Comparison of ENCODE assay signal across 13 cellular contexts in the genomic region with DNA sequence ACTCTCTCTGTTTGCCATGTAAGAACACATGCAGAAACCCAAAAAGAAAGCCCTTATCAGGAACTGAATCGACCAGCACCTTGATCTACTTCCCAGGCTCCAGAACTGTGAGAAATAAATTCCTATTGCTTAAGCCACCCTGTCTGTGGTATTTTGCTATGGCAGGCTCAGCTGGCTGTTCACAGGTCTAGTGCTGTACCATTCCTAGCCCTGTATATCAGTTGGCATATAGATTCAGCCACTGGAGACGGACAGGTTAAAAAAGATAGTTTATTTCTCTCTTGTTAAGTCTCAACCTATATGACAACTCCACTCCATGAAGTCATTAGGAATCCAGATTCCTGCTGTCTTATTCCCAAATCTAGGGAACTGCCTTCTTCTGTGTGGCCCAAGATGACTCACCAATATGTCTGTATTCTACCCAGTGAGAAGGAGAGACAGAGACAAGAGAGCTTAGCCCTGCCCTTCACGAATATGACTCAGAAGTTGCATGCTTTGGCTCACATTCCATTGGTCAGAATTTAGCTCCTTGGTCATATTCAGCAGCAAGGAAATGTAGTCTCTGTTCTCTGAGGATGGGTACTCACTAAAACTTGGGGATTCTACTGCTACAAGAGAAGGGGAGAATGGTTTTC. TPM values are rescaled to one million over a fixed set of nuclear protein-coding genes. Genes with fewer than 3 reads are reported as not detected.
DNase-seq lines count a peak whose midpoint lies in the region; ATAC-seq and TF ChIP-seq lines count a peak whose summit lies in the region.
"Had no signal": no experiment of that assay in that cellular context is flagged by ENCODE, and none has a peak within 500 bp of the region (broad histone marks: within the 10 kb centered on the region; RNA-seq: fewer than 3 reads in every experiment).

No MANE protein-coding gene starts in this region.

- no peaks in the 10 kb centered on the region for H3K36me3 ChIP-seq in SK-N-SH (replicated peaks in 1 of 2; ENCODE audit: control insufficient read depth in 1 of 2, insufficient read depth in 2 of 2, low read length in 1 of 2)
- H3K36me3 ChIP-seq in aorta (ENCODE audit: control insufficient read depth in 1 of 2, insufficient read depth in 2 of 2, low read length in 1 of 2) = no peaks in the 10 kb centered on the region
- H3K36me3 ChIP-seq: BLaER1, stomach had no signal

- peak; percentile 13 to 67 for ATAC-seq in right cardiac atrium
- no peak for ATAC-seq in Right ventricle myocardium inferior
- ATAC-seq in HG03520 (IDR thresholded peaks at IDR 0.05; ENCODE audit: unreplicated experiment) = no peak
- no peak for ATAC-seq in aorta (ENCODE audit: low FRiP score)
- no peak for ATAC-seq in HG02642 (IDR thresholded peaks at IDR 0.05; ENCODE audit: poor library complexity, unreplicated experiment)

- no peak overlapping the region for H3K27ac ChIP-seq in right cardiac atrium (ENCODE audit: low read length)
- H3K27ac ChIP-seq in SK-N-SH (ENCODE audit: low read depth in 2 of 2, low read length in 1 of 2) = peak overlapping the region in 1 of 2 experiments; percentile 71; a peak in 2 of 4 replicates
- H3K27ac ChIP-seq in aorta (ENCODE audit: low read depth in 1 of 2, low read length in 2 of 2) = no peak overlapping the region
- H3K27ac ChIP-seq: BLaER1, HL-60, skin epidermis, stomach had no signal

- H3K9ac ChIP-seq in SK-N-SH = no peak overlapping the region
- H3K9ac ChIP-seq: BLaER1 had no signal

- intact Hi-C loops in right cardiac atrium (cut with DNase I) (no loop called here), Right ventricle myocardium inferior (cut with DNase I) (no loop called here), aorta (cut with DNase I) (no loop called here)

- CTCF ChIA-PET in SK-N-SH (lab: Yijun Ruan, JAX) = interaction anchor here (0.5 kb wide), 1 partner anchor 1757 kb away, joined by 4 read pairs; no protein-coding TSS in a partner anchor

- H3K9me3 ChIP-seq in right cardiac atrium (ENCODE audit: control insufficient read depth, low read length) = no peaks in the 10 kb centered on the region
- no peaks in the 10 kb centered on the region for H3K9me3 ChIP-seq in SK-N-SH
- no peaks in the 10 kb centered on the region for H3K9me3 ChIP-seq in aorta (ENCODE audit: control insufficient read depth, low read length)
- H3K9me3 ChIP-seq: BLaER1, stomach had no signal

- no peaks in the 10 kb centered on the region for H3K4me1 ChIP-seq in right cardiac atrium (ENCODE audit: control insufficient read depth, insufficient read depth, low read length)
- peaks cover 0 to 3% of the 10 kb centered on the region in 2 experiments; a peak in 1 of 4 replicates for H3K4me1 ChIP-seq in SK-N-SH (ENCODE audit: control insufficient read depth in 1 of 2, insufficient read depth in 2 of 2, low read depth in 1 of 2, low read length in 1 of 2)
- H3K4me1 ChIP-seq in aorta (ENCODE audit: control insufficient read depth in 1 of 2, insufficient read depth in 2 of 2, low read length in 2 of 2) = no peaks in the 10 kb centered on the region
- H3K4me1 ChIP-seq: BLaER1, stomach had no signal

- peaks cover 8% of the 10 kb centered on the region for H3F3A ChIP-seq in SK-N-SH (replicated peaks; ENCODE audit: insufficient read depth)

- H3K79me2 ChIP-seq in SK-N-SH (ENCODE audit: insufficient read depth) = no peaks in the 10 kb centered on the region

- WGBS in right cardiac atrium = 77% methylated on average over 3 of the region's 3 CpGs
- WGBS in SK-N-SH (ENCODE audit: low lambda C conversion rate) = 39% methylated on average over 3 of the region's 3 CpGs
- WGBS in aorta, 2 donors = 65 to 71% methylated on average over 3 of the region's 3 CpGs

- DNase-seq in right cardiac atrium (no peak), Right ventricle myocardium inferior (ENCODE audit: missing footprints) (no peak), SK-N-SH (no peak), fibroblast of pulmonary artery (ENCODE audit: low read depth) (peak; percentile 93), stromal cell of bone marrow (ENCODE audit: low read depth) (peak; percentile 89), aorta (no peak)
- DNase-seq: activated T-cell treated with anti-CD3 and anti-CD28 coated beads, Interleukin-2, amount 50 U/mL, for 48 hours; stomach had no signal

- no peak for TF ChIP-seq EP300 in SK-N-SH (IDR thresholded peaks at IDR 0.05; ENCODE audit: borderline replicate concordance in 1 of 2, low read depth in 1 of 2, low read length in 1 of 2)

- H3K27me3 ChIP-seq in right cardiac atrium (ENCODE audit: control insufficient read depth, insufficient read depth) (no peaks in the 10 kb centered on the region), SK-N-SH (ENCODE audit: insufficient read depth) (no peaks in the 10 kb centered on the region), aorta (ENCODE audit: control insufficient read depth in 1 of 2, insufficient read depth in 2 of 2, low read length in 1 of 2) (no peaks in the 10 kb centered on the region)
- H3K27me3 ChIP-seq: BLaER1, stomach had no signal

- no peak for TF ChIP-seq CTCF in SK-N-SH (IDR thresholded peaks at IDR 0.05)
- TF ChIP-seq CTCF in fibroblast of pulmonary artery (IDR thresholded peaks at IDR 0.05; ENCODE audit: low read length, missing control alignments) = no peak

- H3K4me2 ChIP-seq in SK-N-SH = no peak overlapping the region
- H3K4me2 ChIP-seq: BLaER1 had no signal

- H2AFZ ChIP-seq in SK-N-SH (ENCODE audit: low read depth) = 0 out of 2 replicates have a peak overlapping the region, but pooled peaks have one; percentile 23

- POLR2A ChIA-PET in SK-N-SH (lab: Yijun Ruan, JAX) = no interaction called here

- no peak overlapping the region for H3K4me3 ChIP-seq in right cardiac atrium (ENCODE audit: low read length)
- H3K4me3 ChIP-seq in SK-N-SH (ENCODE audit: low read depth in 2 of 2, low read length in 1 of 2) = no peak overlapping the region
- H3K4me3 ChIP-seq in fibroblast of pulmonary artery (replicated peaks; ENCODE audit: low read depth, low read length) = no peak overlapping the region
- no peak overlapping the region for H3K4me3 ChIP-seq in aorta (ENCODE audit: low read length in 2 of 2)
- H3K4me3 ChIP-seq: BLaER1, skin epidermis, stomach had no signal

- no peaks in the 10 kb centered on the region for H3K9me2 ChIP-seq in SK-N-SH

- no peaks in the 10 kb centered on the region for H4K20me1 ChIP-seq in SK-N-SH (ENCODE audit: insufficient read depth)
- H4K20me1 ChIP-seq: BLaER1 had no signal

- no peak for TF ChIP-seq RAD21 in SK-N-SH (IDR thresholded peaks at IDR 0.05; ENCODE audit: low read length)

TF ChIP-seq in SK-N-SH, 30 proteins besides CTCF, POLR2A, EP300 and RAD21:
- TF ChIP-seq EZH2phosphoT487 (IDR thresholded peaks at IDR 0.05; ENCODE audit: borderline replicate concordance, low read depth) (no peak), FOSL2 (IDR thresholded peaks at IDR 0.05; ENCODE audit: borderline replicate concordance, low read depth) (peak; percentile 90), JUND (IDR thresholded peaks at IDR 0.05) (peak; percentile 86), PBX3 (IDR thresholded peaks at IDR 0.05) (peak; percentile 57; the same call in 1 of the 2 replicates), TCF12 (IDR thresholded peaks at IDR 0.05) (peak; percentile 46; the same call in 1 of the 2 replicates)
- TF ChIP-seq, protein P1, sequence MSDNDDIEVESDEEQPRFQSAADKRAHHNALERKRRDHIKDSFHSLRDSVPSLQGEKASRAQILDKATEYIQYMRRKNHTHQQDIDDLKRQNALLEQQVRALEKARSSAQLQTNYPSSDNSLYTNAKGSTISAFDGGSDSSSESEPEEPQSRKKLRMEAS (IDR thresholded peaks at IDR 0.05; ENCODE audit: low read depth) = peak; percentile 91
- TF ChIP-seq, protein P2, sequence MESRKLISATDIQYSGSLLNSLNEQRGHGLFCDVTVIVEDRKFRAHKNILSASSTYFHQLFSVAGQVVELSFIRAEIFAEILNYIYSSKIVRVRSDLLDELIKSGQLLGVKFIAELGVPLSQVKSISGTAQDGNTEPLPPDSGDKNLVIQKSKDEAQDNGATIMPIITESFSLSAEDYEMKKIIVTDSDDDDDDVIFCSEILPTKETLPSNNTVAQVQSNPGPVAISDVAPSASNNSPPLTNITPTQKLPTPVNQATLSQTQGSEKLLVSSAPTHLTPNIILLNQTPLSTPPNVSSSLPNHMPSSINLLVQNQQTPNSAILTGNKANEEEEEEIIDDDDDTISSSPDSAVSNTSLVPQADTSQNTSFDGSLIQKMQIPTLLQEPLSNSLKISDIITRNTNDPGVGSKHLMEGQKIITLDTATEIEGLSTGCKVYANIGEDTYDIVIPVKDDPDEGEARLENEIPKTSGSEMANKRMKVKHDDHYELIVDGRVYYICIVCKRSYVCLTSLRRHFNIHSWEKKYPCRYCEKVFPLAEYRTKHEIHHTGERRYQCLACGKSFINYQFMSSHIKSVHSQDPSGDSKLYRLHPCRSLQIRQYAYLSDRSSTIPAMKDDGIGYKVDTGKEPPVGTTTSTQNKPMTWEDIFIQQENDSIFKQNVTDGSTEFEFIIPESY (IDR thresholded peaks at IDR 0.05; ENCODE audit: borderline replicate concordance, low read depth) = no peak

RNA-seq across cellular contexts. Expression of gene PLEKHG7, which starts 57.0 kb away (rescaled TPM):
- total RNA-seq in right cardiac atrium (not detected), Right ventricle myocardium inferior (not detected), aorta (not detected)
- polyA plus RNA-seq in right cardiac atrium (not detected), SK-N-SH (2012; rRNA removed) (not detected in 2 replicates), aorta (not detected)
- not detected in 2 replicates for polyA plus RNA-seq in SK-N-SH (2012; cell fraction: cytosol; rRNA removed)
- not detected in 2 replicates for polyA plus RNA-seq in SK-N-SH (2012; cell fraction: nucleus; rRNA removed)

Comparison
In these comparisons a context has a peak if more than half of its experiments do, and no peak if none do; other contexts are left out.
1. ATAC-seq: peak in right cardiac atrium (2 of 2); none in Right ventricle myocardium inferior (single experiment), HG03520 (single experiment), aorta (single experiment) and HG02642 (single experiment).
2. DNase-seq: peak in fibroblast of pulmonary artery (single experiment) and stromal cell of bone marrow (single experiment); none in right cardiac atrium (0 of 3), Right ventricle myocardium inferior (single experiment), SK-N-SH (single experiment) and aorta (0 of 2).